Comparison of ENCODE assay signal across 1 cellular context in genomic region chrX:42680651-42681050, GRCh38.
TF ChIP-seq lines count a peak whose summit lies in the region.

No MANE protein-coding gene starts in this region.

TF ChIP-seq in GM12878, 131 proteins besides CTCF, POLR2A, EP300 and RAD21 (continued from another document):
- TF ChIP-seq NKRF (conservative IDR thresholded peaks at IDR 0.05) (no peak), MYB (IDR thresholded peaks at IDR 0.05; ENCODE audit: borderline replicate concordance, low read depth, low read length) (no peak), IRF5 (IDR thresholded peaks at IDR 0.05; ENCODE audit: borderline replicate concordance) (no peak), SMAD5 (IDR thresholded peaks at IDR 0.05; ENCODE audit: low read depth) (no peak), RELB (IDR thresholded peaks at IDR 0.05; ENCODE audit: low read depth) (no peak), CHD1 (IDR thresholded peaks at IDR 0.05; ENCODE audit: low read depth, low read length) (no peak), ASH2L (IDR thresholded peaks at IDR 0.05; ENCODE audit: borderline replicate concordance, low read depth) (no peak), EGR1 (IDR thresholded peaks at IDR 0.05; ENCODE audit: borderline replicate concordance in 1 of 2, low read depth in 2 of 2, low read length in 2 of 2) (no peak), USF1 (IDR thresholded peaks at IDR 0.05; ENCODE audit: borderline replicate concordance, extremely low read length, insufficient read depth, low read depth, low read length) (no peak), IRF3 (IDR thresholded peaks at IDR 0.05) (no peak), ETV6 (conservative IDR thresholded peaks at IDR 0.05 in 1 of 2, IDR thresholded peaks at IDR 0.05 in 1 of 2; ENCODE audit: borderline replicate concordance in 1 of 2, low read depth in 1 of 2) (no peak)
TF ChIP-seq in GM12878: peak in this region for 0.
